In genomic region chr19:43564800-43565199, GRCh38 we compare ENCODE assay signal across 1 cellular context.
TF ChIP-seq lines count a peak whose summit lies in the region.

No MANE protein-coding gene starts in this region.

TF ChIP-seq in IMR-90, 13 proteins besides CTCF, POLR2A, EP300 and RAD21:
- TF ChIP-seq NFE2L2 (IDR thresholded peaks at IDR 0.05; ENCODE audit: low read depth, low read length) = no peak
- TF ChIP-seq, protein P1, sequence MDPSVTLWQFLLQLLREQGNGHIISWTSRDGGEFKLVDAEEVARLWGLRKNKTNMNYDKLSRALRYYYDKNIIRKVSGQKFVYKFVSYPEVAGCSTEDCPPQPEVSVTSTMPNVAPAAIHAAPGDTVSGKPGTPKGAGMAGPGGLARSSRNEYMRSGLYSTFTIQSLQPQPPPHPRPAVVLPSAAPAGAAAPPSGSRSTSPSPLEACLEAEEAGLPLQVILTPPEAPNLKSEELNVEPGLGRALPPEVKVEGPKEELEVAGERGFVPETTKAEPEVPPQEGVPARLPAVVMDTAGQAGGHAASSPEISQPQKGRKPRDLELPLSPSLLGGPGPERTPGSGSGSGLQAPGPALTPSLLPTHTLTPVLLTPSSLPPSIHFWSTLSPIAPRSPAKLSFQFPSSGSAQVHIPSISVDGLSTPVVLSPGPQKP (IDR thresholded peaks at IDR 0.05; ENCODE audit: borderline replicate concordance, low read depth, low read length) = no peak
- TF ChIP-seq SMC3 (IDR thresholded peaks at IDR 0.05; ENCODE audit: low read depth, low read length) = no peak
- no peak for TF ChIP-seq MXI1 (IDR thresholded peaks at IDR 0.05; ENCODE audit: borderline replicate concordance, low read depth, low read length)
- TF ChIP-seq MAZ (IDR thresholded peaks at IDR 0.05; ENCODE audit: borderline replicate concordance, low read depth, low read length) = no peak
- no peak for TF ChIP-seq RCOR1 (IDR thresholded peaks at IDR 0.05; ENCODE audit: insufficient replicate concordance, low read length)
- TF ChIP-seq, protein P2, sequence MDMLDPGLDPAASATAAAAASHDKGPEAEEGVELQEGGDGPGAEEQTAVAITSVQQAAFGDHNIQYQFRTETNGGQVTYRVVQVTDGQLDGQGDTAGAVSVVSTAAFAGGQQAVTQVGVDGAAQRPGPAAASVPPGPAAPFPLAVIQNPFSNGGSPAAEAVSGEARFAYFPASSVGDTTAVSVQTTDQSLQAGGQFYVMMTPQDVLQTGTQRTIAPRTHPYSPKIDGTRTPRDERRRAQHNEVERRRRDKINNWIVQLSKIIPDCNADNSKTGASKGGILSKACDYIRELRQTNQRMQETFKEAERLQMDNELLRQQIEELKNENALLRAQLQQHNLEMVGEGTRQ (IDR thresholded peaks at IDR 0.05; ENCODE audit: low read depth, low read length) = no peak
- TF ChIP-seq RFX5 (IDR thresholded peaks at IDR 0.05; ENCODE audit: low read depth, low read length) = no peak
- no peak for TF ChIP-seq CEBPB (IDR thresholded peaks at IDR 0.05; ENCODE audit: low read depth, low read length)
- TF ChIP-seq BHLHE40 (IDR thresholded peaks at IDR 0.05; ENCODE audit: low read depth, low read length) = no peak
- TF ChIP-seq CHD1 (IDR thresholded peaks at IDR 0.05; ENCODE audit: low read depth, low read length) = no peak
- TF ChIP-seq MAFK (IDR thresholded peaks at IDR 0.05; ENCODE audit: low read depth, low read length) = no peak
- TF ChIP-seq FOS (IDR thresholded peaks at IDR 0.05; ENCODE audit: low read depth, low read length) = no peak
